8 cellular contexts compared by ENCODE assay signal in genomic region chr18:11995445-11996189, GRCh38. TPM values are rescaled to one million over a fixed set of nuclear protein-coding genes. Genes with fewer than 3 reads are reported as not detected.
DNase-seq lines count a peak whose midpoint lies in the region; ATAC-seq, FAIRE-seq and TF ChIP-seq lines count a peak whose summit lies in the region.

No MANE protein-coding gene starts in this region.

- no peak for TF ChIP-seq POLR2A in GM12891 (IDR thresholded peaks at IDR 0.05; ENCODE audit: low read depth, low read length)

- peak; percentile 82 for ATAC-seq in HG02981 (IDR thresholded peaks at IDR 0.05; ENCODE audit: unreplicated experiment)

- FAIRE-seq in GM12891 (lab: Jason Lieb, UNC): peak; percentile 94

- no peak overlapping the region for H3K27ac ChIP-seq in 22Rv1

- TF ChIP-seq CTCF in 22Rv1 (IDR thresholded peaks at IDR 0.05): peak; percentile 86

- DNase-seq in GM12891 (ENCODE audit: insufficient read length, low spot score) (peak; percentile 71), NCI-H510A treated with DMSO at 0.1 percent for 48 hours (lab: John Stamatoyannopoulos, UW) (peak; percentile 58), medulla oblongata (ENCODE audit: extremely low spot score) (peak; percentile 79)
- DNase-seq in activated CD4-positive, alpha-beta T cell treated with anti-CD3 and anti-CD28 coated beads, Interleukin-2, amount 50 U/mL, for 1 hour: peak; percentile 54
- DNase-seq in effector CD8-positive, alpha-beta T cell (lab: John Stamatoyannopoulos, UW): peak; percentile 26
- peak; percentile 18 to 39 for DNase-seq in stimulated activated CD8-positive, alpha-beta memory T cell treated with anti-CD3 and anti-CD28 coated beads, Interleukin-2, amount 100 ng/mL, for 48 hours (ENCODE audit: low read depth in 2 of 2)

TF ChIP-seq in GM12891, 5 proteins besides CTCF, POLR2A, EP300 and RAD21:
- peak; percentile 79 for TF ChIP-seq SPI1 (IDR thresholded peaks at IDR 0.05; ENCODE audit: low read depth, low read length)
- no peak for TF ChIP-seq POLR2AphosphoS5 (IDR thresholded peaks at IDR 0.05; ENCODE audit: low read depth, low read length)
- TF ChIP-seq TAF1 (IDR thresholded peaks at IDR 0.05; ENCODE audit: low read depth, low read length): no peak
- no peak for TF ChIP-seq PAX5 (IDR thresholded peaks at IDR 0.05; ENCODE audit: insufficient read depth, low read length, severe bottlenecking)
- TF ChIP-seq POU2F2 (IDR thresholded peaks at IDR 0.05; ENCODE audit: low read depth, low read length): no peak

RNA-seq across cellular contexts. Expression of gene IMPA2, which starts 14.3 kb away (rescaled TPM):
- 5.9 TPM for polyA plus RNA-seq in GM12891 (2012; ENCODE audit: low read depth, missing spikeins)

Comparison
In these comparisons a context has a peak if more than half of its experiments do, and no peak if none do; other contexts are left out.
1. DNase-seq: peak in every context shown above with its lines; median percentile 79 in medulla oblongata; 71 in GM12891; 58 in NCI-H510A treated with DMSO at 0.1 percent for 48 hours; 54 in activated CD4-positive, alpha-beta T cell treated with anti-CD3 and anti-CD28 coated beads, Interleukin-2, amount 50 U/mL, for 1 hour; 28 in stimulated activated CD8-positive, alpha-beta memory T cell treated with anti-CD3 and anti-CD28 coated beads, Interleukin-2, amount 100 ng/mL, for 48 hours; 26 in effector CD8-positive, alpha-beta T cell.